ENCODE assay signal across 8 cellular contexts in the genomic region with DNA sequence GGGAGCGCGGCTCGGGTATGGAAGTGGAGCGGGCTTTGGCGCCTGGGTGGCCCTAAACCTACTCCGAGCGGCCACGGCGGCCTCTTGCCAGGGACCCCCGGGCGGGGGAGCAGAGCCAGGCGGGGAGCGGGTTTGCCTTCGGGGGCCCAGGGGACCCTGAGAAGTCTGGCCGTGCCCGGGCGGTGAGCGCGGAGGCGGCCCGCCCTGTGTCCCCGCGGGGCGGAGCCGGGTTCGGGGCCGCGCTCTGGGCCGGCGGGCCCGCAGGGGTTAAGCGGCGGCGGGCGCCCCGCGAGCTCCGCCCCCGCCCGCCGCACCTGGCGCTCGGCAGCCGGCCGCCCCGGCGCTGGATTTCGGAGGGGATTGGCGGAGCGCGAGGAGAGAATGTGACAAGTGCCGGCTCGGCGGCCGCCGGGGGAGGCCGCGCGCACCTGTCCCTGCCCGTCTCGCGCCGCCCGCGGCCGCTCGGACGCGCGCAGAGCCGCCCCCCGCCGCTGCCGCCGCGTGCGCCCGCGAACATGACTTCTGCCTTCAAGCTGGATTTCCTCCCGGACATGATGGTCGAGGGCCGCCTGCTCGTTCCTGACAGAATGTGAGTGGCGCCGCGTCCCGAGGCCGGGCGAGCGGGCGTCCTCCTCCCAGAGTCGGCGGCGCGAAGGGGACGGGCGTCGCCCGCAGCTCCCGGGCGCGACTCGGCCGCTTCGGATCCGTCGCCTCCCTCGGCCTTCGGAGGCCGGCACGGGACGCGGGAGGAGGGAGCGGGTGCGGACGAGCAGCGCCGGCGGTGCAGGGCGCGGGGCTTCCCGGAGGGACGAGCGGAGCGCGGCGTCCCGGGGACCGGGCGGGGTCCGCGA.
A peak's percentile ranks its signal among the peaks of the same experiment; 100 is the strongest.
DNase-seq lines count a peak whose midpoint lies in the region; ATAC-seq and TF ChIP-seq lines count a peak whose summit lies in the region.

A gene (plus strand): TSS at position 298 of the 851 bp plus-strand sequence. CDS start 218 bp downstream, at position 516.

- H3K4me1 ChIP-seq in muscle layer of colon (ENCODE audit: insufficient read depth, low read length): peaks cover 31% of the 10 kb centered on the region

- no peaks in the 10 kb centered on the region for H3K9me3 ChIP-seq in muscle layer of colon (ENCODE audit: low read length)

- peak within 1 kb of the TSS; percentile 59 for H3K9ac ChIP-seq in muscle layer of colon (ENCODE audit: low read length)

- DNase-seq in GM06990 (ENCODE audit: extremely low read depth, insufficient read length) (peak; percentile 55), NCI-H1092 treated with DMSO at 0.1 percent for 48 hours (lab: John Stamatoyannopoulos, UW) (peak; percentile 17), erythroblast (lab: John Stamatoyannopoulos, UW) (peak; percentile 5 to 10), SKM-1 treated with dmso at 0.1 percent for 144 hours (lab: John Stamatoyannopoulos, UW; ENCODE audit: unreplicated experiment) (no peak)
- DNase-seq in activated CD8-positive, alpha-beta memory T cell treated with anti-CD3 and anti-CD28 coated beads, Interleukin-2, amount 50 U/mL, for 48 hours: peak; percentile 72
- DNase-seq in stimulated activated naive CD4-positive, alpha-beta T cell treated with Interleukin-2 at 50 U/mL for 16 hours (lab: John Stamatoyannopoulos, UW): peak; percentile 32

- no peak for TF ChIP-seq CTCF in GM06990 (IDR thresholded peaks at IDR 0.05; ENCODE audit: insufficient read depth, low read length, poor library complexity, severe bottlenecking)

- H3K36me3 ChIP-seq in GM06990 (ENCODE audit: control insufficient read depth, insufficient read depth, low read length): no peaks in the 10 kb centered on the region
- H3K36me3 ChIP-seq in muscle layer of colon (ENCODE audit: insufficient read depth, low read length): no peaks in the 10 kb centered on the region

- peak; percentile 73 for ATAC-seq in GM21786 (IDR thresholded peaks at IDR 0.05; ENCODE audit: unreplicated experiment)

- H3K27ac ChIP-seq in muscle layer of colon (ENCODE audit: low read depth, low read length): peak within 1 kb of the TSS; percentile 55

- peaks cover 2% of the 10 kb centered on the region for H3K27me3 ChIP-seq in GM06990 (replicated peaks; ENCODE audit: control insufficient read depth, insufficient read depth, low read length)
- H3K27me3 ChIP-seq in muscle layer of colon (ENCODE audit: control insufficient read depth in 1 of 2, insufficient read depth in 2 of 2, low read length in 2 of 2): no peaks in the 10 kb centered on the region

- peak within 1 kb of the TSS; percentile 62 for H3K4me3 ChIP-seq in GM06990 (replicated peaks; ENCODE audit: low read depth, low read length)
- peak within 1 kb of the TSS; percentile 60 to 63 for H3K4me3 ChIP-seq in muscle layer of colon (ENCODE audit: low read depth in 1 of 2, low read length in 2 of 2)

- no peak for TF ChIP-seq POLR2A in erythroblast (IDR thresholded peaks at IDR 0.05; ENCODE audit: low read length)
